39 cellular contexts compared by ENCODE assay signal in genomic region chr9:136286359-136286986, GRCh38. TPM values are rescaled to one million over a fixed set of nuclear protein-coding genes. Genes with fewer than 3 reads are reported as not detected.
"Had no signal": no experiment of that assay in that cellular context is flagged by ENCODE, and none has a peak within 500 bp of the region (broad histone marks: within the 10 kb centered on the region; RNA-seq: fewer than 3 reads in every experiment).

No MANE protein-coding gene starts in this region.

- H3K4me3 ChIP-seq: adrenal gland, body of pancreas, breast epithelium, PC-9, SJCRH30, SK-N-MC had no signal

- H3K4me2 ChIP-seq: PC-9 had no signal

- H2AFZ ChIP-seq: PC-9 had no signal

- H3K27me3 ChIP-seq: body of pancreas had no signal

- H3K27ac ChIP-seq: adrenal gland, body of pancreas, breast epithelium, PC-9, RWPE1, SJCRH30, SK-N-MC, WERI-Rb-1 had no signal

- H3K9me3 ChIP-seq: adrenal gland, body of pancreas, breast epithelium, SJCRH30 had no signal

- FAIRE-seq: astrocyte, RCC 7860 had no signal

- ATAC-seq: activated naive CD4-positive, alpha-beta T cell treated with anti-CD3 and anti-CD28 coated beads, Interleukin-2, amount 50 U/mL, for 72 hours; activated T-cell treated with anti-CD3 and anti-CD28 coated beads, Interleukin-2, amount 50 U/mL, for 4 hours; body of pancreas had no signal

- H3K36me3 ChIP-seq: adrenal gland, breast epithelium, SJCRH30, WERI-Rb-1 had no signal

- DNase-seq: activated CD4-positive, alpha-beta memory T cell treated with anti-CD3 and anti-CD28 coated beads for 36 hours; activated CD4-positive, alpha-beta T cell treated with anti-CD3 and anti-CD28 coated beads, Interleukin-2, amount 10 ng/mL, durations not matched to agents 7 days and 5 days; activated CD8-positive, alpha-beta memory T cell treated with anti-CD3 and anti-CD28 coated beads, Interleukin-2, amount 50 U/mL, for 4 hours; activated gamma-delta T cell treated with Interleukin-2 at 50 U/mL for 16 hours; activated naive CD4-positive, alpha-beta T cell treated with anti-CD3 and anti-CD28 coated beads for 36 hours; activated T-cell treated with anti-CD3 and anti-CD28 coated beads for 4 hours; activated T-cell treated with anti-CD3 and anti-CD28 coated beads, Interleukin-2, amount 50 U/mL, for 4 hours; adrenal gland; body of pancreas; caudate nucleus; cerebellar nuclear complex; Karpas-422; KBM-7; NCI-H1105 treated with DMSO at 0.1 percent for 48 hours; NCI-H1436; NCI-H1694; NCI-H1930; NCI-H2081 treated with DMSO at 0.1 percent for 48 hours; NCI-H2171; NCI-H510A; NCI-H526; NCI-H748 treated with DMSO at 0.1 percent for 48 hours; NK-92 treated with Interleukin-12 subunit alpha and Interleukin-12 subunit beta, amount 100 ng/mL, for 24 hours; PC-9; Right ventricle myocardium superior; SJCRH30; T1000; WERI-Rb-1 had no signal

- H3K4me1 ChIP-seq: adrenal gland, breast epithelium, SJCRH30 had no signal

RNA-seq across cellular contexts. Expression of gene CCDC187, which starts 17.4 kb away (rescaled TPM):
- total RNA-seq: activated CD4-positive, alpha-beta memory T cell treated with anti-CD3 and anti-CD28 coated beads for 36 hours; activated CD4-positive, alpha-beta T cell treated with anti-CD3 and anti-CD28 coated beads, Interleukin-2, amount 10 ng/mL, durations not matched to agents 7 days and 5 days; activated naive CD4-positive, alpha-beta T cell treated with anti-CD3 and anti-CD28 coated beads for 36 hours; activated T-helper 1 cell treated with anti-CD3 and anti-CD28 coated beads, Interleukin-12 subunit alpha, Interleukin-12 subunit beta, Interleukin-2, Interleukin-4 antibody, amounts not matched to agents 30 ng/mL and 10 ng/mL and 1 ng/mL, durations not matched to agents 14 hours and 24 hours and 36 hours; breast epithelium; MCF 10A; OCI-LY7; Right ventricle myocardium superior; SJCRH30; T-helper 1 cell treated with Interleukin-12 subunit alpha and Interleukin-12 subunit beta and Interleukin-4 antibody, amounts not matched to agents 30 ng/mL and 1 ng/mL, for 36 hours; T-helper 2 cell treated with Interferon-gamma antibody and Interleukin-4, amounts not matched to agents 100 ng/mL and 5 ng/mL, for 36 hours had no signal

RNA-seq across cellular contexts. Expression of gene GPSM1, which starts 40.9 kb away (rescaled TPM):
- total RNA-seq: OCI-LY7 had no signal
